ENCODE assay signal across 15 cellular contexts in genomic region chr12:12510141-12510540, GRCh38. TPM values are rescaled to one million over a fixed set of nuclear protein-coding genes. Genes with fewer than 3 reads are reported as not detected.
A peak's percentile ranks its signal among the peaks of the same experiment; 100 is the strongest.
DNase-seq lines count a peak whose midpoint lies in the region; ATAC-seq and TF ChIP-seq lines count a peak whose summit lies in the region.
"Had no signal": no experiment of that assay in that cellular context is flagged by ENCODE, and none has a peak within 500 bp of the region (broad histone marks: within the 10 kb centered on the region; RNA-seq: fewer than 3 reads in every experiment).

No MANE protein-coding gene starts in this region.

- H3K27me3 ChIP-seq in gastrocnemius medialis = no peaks in the 10 kb centered on the region
- H3K27me3 ChIP-seq: tibial nerve had no signal

- TF ChIP-seq CTCF in RWPE1 (conservative IDR thresholded peaks at IDR 0.05; ENCODE audit: low read depth) = no peak
- no peak for TF ChIP-seq CTCF in gastrocnemius medialis (IDR thresholded peaks at IDR 0.05 in 4 of 5, conservative IDR thresholded peaks at IDR 0.05 in 1 of 5)

- H3K4me1 ChIP-seq in gastrocnemius medialis = peaks cover 61 to 69% of the 10 kb centered on the region in 2 donors

- no peaks in the 10 kb centered on the region for H3K9me3 ChIP-seq in gastrocnemius medialis
- H3K9me3 ChIP-seq: tibial nerve had no signal

- H3K27me3 Mint-ChIP-seq in activated CD4-positive, alpha-beta memory T cell treated with anti-CD3 and anti-CD28 coated beads, Interleukin-2, amount 10 ng/mL, durations not matched to agents 7 days and 5 days = no peaks in the 10 kb centered on the region
- H3K27me3 Mint-ChIP-seq: activated naive CD4-positive, alpha-beta T cell treated with anti-CD3 and anti-CD28 coated beads, Interleukin-2, amount 10 ng/mL, durations not matched to agents 7 days and 5 days had no signal

- no peaks in the 10 kb centered on the region for H3K9me3 Mint-ChIP-seq in activated CD4-positive, alpha-beta memory T cell treated with anti-CD3 and anti-CD28 coated beads, Interleukin-2, amount 10 ng/mL, durations not matched to agents 7 days and 5 days
- H3K9me3 Mint-ChIP-seq: activated naive CD4-positive, alpha-beta T cell treated with anti-CD3 and anti-CD28 coated beads, Interleukin-2, amount 10 ng/mL, durations not matched to agents 7 days and 5 days; neural crest cell had no signal

- CTCF ChIA-PET in RWPE1 (lab: Yijun Ruan, JAX) = interaction anchor here (1.0 kb wide), 1 partner anchor 161 kb away, joined by 3 read pairs; no protein-coding TSS in a partner anchor
- CTCF ChIA-PET in activated CD4-positive, alpha-beta memory T cell treated with anti-CD3 and anti-CD28 coated beads, Interleukin-2, amount 10 ng/mL, durations not matched to agents 7 days and 5 days (lab: Charles Lee) = interaction anchor here (1.3 to 1.8 kb wide), 2 partner anchors 10 to 47 kb away, joined by 3 to 8 read pairs; no protein-coding TSS in a partner anchor

- intact Hi-C loops in gastrocnemius medialis (cut with DNase I; ENCODE audit: low total_unique reads) = no loop called here

- peaks cover 44% of the 10 kb centered on the region for H3K4me1 Mint-ChIP-seq in activated CD4-positive, alpha-beta memory T cell treated with anti-CD3 and anti-CD28 coated beads, Interleukin-2, amount 10 ng/mL, durations not matched to agents 7 days and 5 days

- no peak overlapping the region for H3K27ac ChIP-seq in RWPE1
- peak overlapping the region in 3 of 4 donors; percentile 24 to 44 (median 31) for H3K27ac ChIP-seq in gastrocnemius medialis
- H3K27ac ChIP-seq: HL-60 had no signal

- H3K4me3 Mint-ChIP-seq in activated CD4-positive, alpha-beta memory T cell treated with anti-CD3 and anti-CD28 coated beads, Interleukin-2, amount 10 ng/mL, durations not matched to agents 7 days and 5 days = no peak overlapping the region
- H3K4me3 Mint-ChIP-seq: activated naive CD4-positive, alpha-beta T cell treated with anti-CD3 and anti-CD28 coated beads, Interleukin-2, amount 10 ng/mL, durations not matched to agents 7 days and 5 days; neural crest cell had no signal

- H3K36me3 ChIP-seq in gastrocnemius medialis = no peaks in the 10 kb centered on the region
- H3K36me3 ChIP-seq: tibial nerve had no signal

- H3K36me3 Mint-ChIP-seq in activated CD4-positive, alpha-beta memory T cell treated with anti-CD3 and anti-CD28 coated beads, Interleukin-2, amount 10 ng/mL, durations not matched to agents 7 days and 5 days (ENCODE audit: low read depth) = peaks cover 22% of the 10 kb centered on the region

- in situ Hi-C loops in gastrocnemius medialis (cut with MboI; ENCODE audit: low sequenced_read_pairs in 4 of 4) = no loop called here

- POLR2A ChIA-PET in RWPE1 (lab: Yijun Ruan, JAX; ENCODE audit: low non-redundant PET) = interaction anchor here (1.0 kb wide), 1 partner anchor 51 kb away, joined by 5 read pairs; no protein-coding TSS in a partner anchor
- POLR2A ChIA-PET in activated CD4-positive, alpha-beta memory T cell treated with anti-CD3 and anti-CD28 coated beads, Interleukin-2, amount 10 ng/mL, durations not matched to agents 7 days and 5 days (lab: Charles Lee) = interaction anchor here (1.0 to 2.6 kb wide), 2 partner anchors 49 to 51 kb away, joined by 3 to 6 read pairs; no protein-coding TSS in a partner anchor

- H3K4me3 ChIP-seq in gastrocnemius medialis = no peak overlapping the region
- H3K4me3 ChIP-seq: tibial nerve had no signal

- peak; percentile 70 for ATAC-seq in esophagus mucosa
- peak in 1 of 2 donors; percentile 32 for ATAC-seq in gastrocnemius medialis
- no peak for ATAC-seq in GM21367 (IDR thresholded peaks at IDR 0.05; ENCODE audit: unreplicated experiment)
- ATAC-seq in HG03280 (IDR thresholded peaks at IDR 0.05; ENCODE audit: unreplicated experiment) = no peak
- ATAC-seq: left ventricle myocardium superior had no signal

- no peak overlapping the region for H3K27ac Mint-ChIP-seq in activated CD4-positive, alpha-beta memory T cell treated with anti-CD3 and anti-CD28 coated beads, Interleukin-2, amount 10 ng/mL, durations not matched to agents 7 days and 5 days
- H3K27ac Mint-ChIP-seq: activated naive CD4-positive, alpha-beta T cell treated with anti-CD3 and anti-CD28 coated beads, Interleukin-2, amount 10 ng/mL, durations not matched to agents 7 days and 5 days had no signal

- DNase-seq in ELR (ENCODE audit: low read depth) (peak; percentile 94), RWPE1 (ENCODE audit: low spot score) (peak; percentile 26), gastrocnemius medialis (no peak), KG1 (lab: John Stamatoyannopoulos, UW) (no peak)
- no peak for DNase-seq in activated CD4-positive, alpha-beta memory T cell treated with anti-CD3 and anti-CD28 coated beads, Interleukin-2, amount 10 ng/mL, durations not matched to agents 7 days and 5 days
- DNase-seq: activated CD4-positive, alpha-beta T cell treated with anti-CD3 and anti-CD28 coated beads, Interleukin-2, amount 50 U/mL, for 4 hours; activated naive CD4-positive, alpha-beta T cell treated with anti-CD3 and anti-CD28 coated beads, Interleukin-2, amount 10 ng/mL, durations not matched to agents 7 days and 5 days; left ventricle myocardium superior; NCI-H2171 treated with DMSO at 0.1 percent for 48 hours had no signal

- TF ChIP-seq POLR2A in gastrocnemius medialis (IDR thresholded peaks at IDR 0.05) = no peak

RNA-seq across cellular contexts. Expression of gene DUSP16, which starts 52.5 kb away (rescaled TPM):
- total RNA-seq in esophagus mucosa (22.3 TPM), gastrocnemius medialis (10 to 100 TPM; 10.9 to 15.7 (median 13.3) TPM)
- 10 to 100 TPM; 77.3 to 85.2 TPM for total RNA-seq in activated CD4-positive, alpha-beta memory T cell treated with anti-CD3 and anti-CD28 coated beads, Interleukin-2, amount 10 ng/mL, durations not matched to agents 7 days and 5 days

Comparison
In these comparisons a context has a peak if more than half of its experiments do, and no peak if none do; other contexts are left out.
1. DNase-seq: peak in ELR (single experiment) and RWPE1 (single experiment); none in gastrocnemius medialis (0 of 2), KG1 (single experiment) and activated CD4-positive, alpha-beta memory T cell treated with anti-CD3 and anti-CD28 coated beads, Interleukin-2, amount 10 ng/mL, durations not matched to agents 7 days and 5 days (single experiment).